In genomic region chr6:64477311-64477850, GRCh38 we compare ENCODE assay signal across 18 cellular contexts.
"Had no signal": no experiment of that assay in that cellular context is flagged by ENCODE, and none has a peak within 500 bp of the region (broad histone marks: within the 10 kb centered on the region; RNA-seq: fewer than 3 reads in every experiment).

No MANE protein-coding gene starts in this region.

- H3K36me3 Mint-ChIP-seq: activated CD8-positive, alpha-beta memory T cell treated with anti-CD3 and anti-CD28 coated beads, Interleukin-2, amount 10 ng/mL, durations not matched to agents 7 days and 5 days; activated naive CD8-positive, alpha-beta T cell; brain; natural killer cell treated with Interleukin-12 subunit alpha and Interleukin-12 subunit beta and Interleukin-15 and Interleukin-18, amount 100 ng/mL, for 72 hours had no signal

- H3K27me3 ChIP-seq: colonic mucosa, neutrophil, pancreas, thyroid gland had no signal

- H3K36me3 ChIP-seq: colonic mucosa, lower lobe of right lung, neutrophil, pancreas, thyroid gland had no signal

- H3K4me3 Mint-ChIP-seq: activated B cell treated with CpG ODN at 0.5 μM for 24 hours; activated CD4-positive, alpha-beta memory T cell treated with anti-CD3 and anti-CD28 coated beads, Interleukin-2, amount 10 ng/mL, durations not matched to agents 7 days and 5 days; activated CD8-positive, alpha-beta memory T cell treated with anti-CD3 and anti-CD28 coated beads, Interleukin-2, amount 10 ng/mL, durations not matched to agents 7 days and 5 days; activated naive CD8-positive, alpha-beta T cell; brain; endodermal cell; natural killer cell treated with Interleukin-12 subunit alpha and Interleukin-12 subunit beta and Interleukin-15 and Interleukin-18, amount 100 ng/mL, for 72 hours had no signal

- DNase-seq: activated B cell treated with CpG ODN at 0.5 μM for 24 hours; activated CD4-positive, alpha-beta memory T cell treated with anti-CD3 and anti-CD28 coated beads, Interleukin-2, amount 10 ng/mL, durations not matched to agents 7 days and 5 days; activated CD4-positive, alpha-beta T cell treated with anti-CD3 and anti-CD28 coated beads for 48 hours; activated CD8-positive, alpha-beta memory T cell treated with anti-CD3 and anti-CD28 coated beads, Interleukin-2, amount 10 ng/mL, durations not matched to agents 7 days and 5 days; central memory CD4-positive, alpha-beta T cell; colonic mucosa; endodermal cell; lower lobe of right lung; pancreas; stimulated activated naive CD4-positive, alpha-beta T cell; T-helper 1 cell; T-helper 9 cell; thyroid gland had no signal

- H3K27me3 Mint-ChIP-seq: activated B cell treated with CpG ODN at 0.5 μM for 24 hours; activated CD4-positive, alpha-beta memory T cell treated with anti-CD3 and anti-CD28 coated beads, Interleukin-2, amount 10 ng/mL, durations not matched to agents 7 days and 5 days; activated CD8-positive, alpha-beta memory T cell treated with anti-CD3 and anti-CD28 coated beads, Interleukin-2, amount 10 ng/mL, durations not matched to agents 7 days and 5 days; activated naive CD8-positive, alpha-beta T cell; brain; natural killer cell treated with Interleukin-12 subunit alpha and Interleukin-12 subunit beta and Interleukin-15 and Interleukin-18, amount 100 ng/mL, for 72 hours had no signal

- H3K27ac ChIP-seq: colonic mucosa, epithelial cell of prostate, lower lobe of right lung, neutrophil, pancreas, thyroid gland had no signal

- H3K9me3 ChIP-seq: colonic mucosa, lower lobe of right lung, neutrophil, pancreas, thyroid gland had no signal

- H3K4me3 ChIP-seq: colonic mucosa, lower lobe of right lung, pancreas, thyroid gland had no signal

- ATAC-seq: activated CD8-positive, alpha-beta memory T cell treated with anti-CD3 and anti-CD28 coated beads, Interleukin-2, amount 10 ng/mL, durations not matched to agents 7 days and 5 days; lower lobe of right lung; natural killer cell treated with Interleukin-12 subunit alpha and Interleukin-12 subunit beta and Interleukin-15 and Interleukin-18, amount 100 ng/mL, for 72 hours; pancreas had no signal

- H3K27ac Mint-ChIP-seq: activated B cell treated with CpG ODN at 0.5 μM for 24 hours; activated CD4-positive, alpha-beta memory T cell treated with anti-CD3 and anti-CD28 coated beads, Interleukin-2, amount 10 ng/mL, durations not matched to agents 7 days and 5 days; activated CD8-positive, alpha-beta memory T cell treated with anti-CD3 and anti-CD28 coated beads, Interleukin-2, amount 10 ng/mL, durations not matched to agents 7 days and 5 days; activated naive CD8-positive, alpha-beta T cell; brain; endodermal cell; natural killer cell treated with Interleukin-12 subunit alpha and Interleukin-12 subunit beta and Interleukin-15 and Interleukin-18, amount 100 ng/mL, for 72 hours had no signal

- H3K4me1 Mint-ChIP-seq: activated B cell treated with CpG ODN at 0.5 μM for 24 hours; activated CD4-positive, alpha-beta memory T cell treated with anti-CD3 and anti-CD28 coated beads, Interleukin-2, amount 10 ng/mL, durations not matched to agents 7 days and 5 days; activated CD8-positive, alpha-beta memory T cell treated with anti-CD3 and anti-CD28 coated beads, Interleukin-2, amount 10 ng/mL, durations not matched to agents 7 days and 5 days; endodermal cell had no signal

- H3K9me3 Mint-ChIP-seq: activated B cell treated with CpG ODN at 0.5 μM for 24 hours; activated CD4-positive, alpha-beta memory T cell treated with anti-CD3 and anti-CD28 coated beads, Interleukin-2, amount 10 ng/mL, durations not matched to agents 7 days and 5 days; endodermal cell had no signal

- H3K4me1 ChIP-seq: colonic mucosa, lower lobe of right lung, pancreas, thyroid gland had no signal
